Comparison of ENCODE assay signal across 29 cellular contexts in the genomic region with DNA sequence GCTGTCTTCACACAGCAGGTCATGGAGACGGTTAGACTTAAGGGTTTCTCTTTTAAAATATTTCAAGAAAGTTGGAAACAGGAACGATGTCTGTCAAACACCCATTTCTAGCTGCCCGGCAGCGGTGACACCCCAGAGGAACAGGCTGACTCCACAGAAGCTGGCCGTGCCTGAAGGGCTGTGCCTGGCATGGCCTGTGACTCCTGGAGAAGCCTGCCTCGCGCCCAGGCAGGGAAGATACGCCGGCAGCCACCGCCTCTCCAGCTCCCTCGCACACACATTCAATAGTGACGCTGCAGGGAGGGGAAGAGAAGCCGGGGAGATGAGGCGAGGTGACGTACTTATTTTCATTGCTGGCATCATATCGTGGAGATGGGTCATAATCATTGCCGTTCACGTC.
"Had no signal": no experiment of that assay in that cellular context is flagged by ENCODE, and none has a peak within 500 bp of the region (broad histone marks: within the 10 kb centered on the region; RNA-seq: fewer than 3 reads in every experiment).

No MANE protein-coding gene starts in this region.

- H3K4me1 Mint-ChIP-seq: activated CD4-positive, alpha-beta T cell treated with anti-CD3 and anti-CD28 coated beads for 36 hours; activated CD4-positive, alpha-beta T cell treated with anti-CD3 and anti-CD28 coated beads, Interleukin-2, amount 10 ng/mL, durations not matched to agents 24 days and 14 days; activated naive CD8-positive, alpha-beta T cell treated with anti-CD3 and anti-CD28 coated beads, Interleukin-2, amount 50 U/mL, for 24 hours; activated T-helper 17 cell treated with anti-CD3 and anti-CD28 coated beads, Interleukin-2, amount 50 U/mL, for 72 hours; brain had no signal

- H3K36me3 Mint-ChIP-seq: activated CD4-positive, alpha-beta memory T cell treated with anti-CD3 and anti-CD28 coated beads for 36 hours; activated naive CD8-positive, alpha-beta T cell; brain had no signal

- H3K9me3 Mint-ChIP-seq: activated CD4-positive, alpha-beta memory T cell treated with anti-CD3 and anti-CD28 coated beads for 36 hours; activated CD4-positive, alpha-beta T cell treated with anti-CD3 and anti-CD28 coated beads, Interleukin-2, amount 10 ng/mL, durations not matched to agents 24 days and 14 days; activated naive CD8-positive, alpha-beta T cell treated with anti-CD3 and anti-CD28 coated beads, Interleukin-2, amount 50 U/mL, for 24 hours; activated T-cell treated with anti-CD3 and anti-CD28 coated beads, Interleukin-2, amount 50 U/mL, for 4 hours; activated T-helper 17 cell treated with anti-CD3 and anti-CD28 coated beads, Interleukin-2, amount 50 U/mL, for 72 hours; brain had no signal

- H3K27ac Mint-ChIP-seq: activated CD4-positive, alpha-beta memory T cell treated with anti-CD3 and anti-CD28 coated beads for 36 hours; activated CD4-positive, alpha-beta T cell treated with anti-CD3 and anti-CD28 coated beads for 36 hours; activated CD4-positive, alpha-beta T cell treated with anti-CD3 and anti-CD28 coated beads, Interleukin-2, amount 10 ng/mL, durations not matched to agents 24 days and 14 days; activated CD8-positive, alpha-beta T cell treated with anti-CD3 and anti-CD28 coated beads, Interleukin-2, amount 10 ng/mL, durations not matched to agents 7 days and 5 days; activated naive CD8-positive, alpha-beta T cell; activated naive CD8-positive, alpha-beta T cell treated with anti-CD3 and anti-CD28 coated beads, Interleukin-2, amount 50 U/mL, for 24 hours; activated T-helper 17 cell treated with anti-CD3 and anti-CD28 coated beads, Interleukin-2, amount 50 U/mL, for 72 hours; brain had no signal

- ATAC-seq: activated CD4-positive, alpha-beta T cell treated with anti-CD3 and anti-CD28 coated beads for 36 hours; activated CD8-positive, alpha-beta T cell treated with anti-CD3 and anti-CD28 coated beads, Interleukin-2, amount 10 ng/mL, durations not matched to agents 7 days and 5 days; activated naive CD8-positive, alpha-beta T cell treated with anti-CD3 and anti-CD28 coated beads, Interleukin-2, amount 50 U/mL, for 24 hours; activated T-cell treated with anti-CD3 and anti-CD28 coated beads, Interleukin-2, amount 50 U/mL, for 4 hours; activated T-helper 17 cell treated with anti-CD3 and anti-CD28 coated beads, Interleukin-2, amount 50 U/mL, for 72 hours; gastroesophageal sphincter had no signal

- H3K4me3 ChIP-seq: adrenal gland, breast epithelium, cardiac muscle cell, colonic mucosa, esophagus squamous epithelium, gastroesophageal sphincter had no signal

- H3K27me3 Mint-ChIP-seq: activated CD4-positive, alpha-beta T cell treated with anti-CD3 and anti-CD28 coated beads for 36 hours; activated CD4-positive, alpha-beta T cell treated with anti-CD3 and anti-CD28 coated beads, Interleukin-2, amount 10 ng/mL, durations not matched to agents 24 days and 14 days; activated naive CD8-positive, alpha-beta T cell treated with anti-CD3 and anti-CD28 coated beads, Interleukin-2, amount 50 U/mL, for 24 hours had no signal

- DNase-seq: activated CD4-positive, alpha-beta memory T cell treated with anti-CD3 and anti-CD28 coated beads for 36 hours; activated CD4-positive, alpha-beta T cell treated with anti-CD3 and anti-CD28 coated beads for 36 hours; activated CD4-positive, alpha-beta T cell treated with anti-CD3 and anti-CD28 coated beads, Interleukin-2, amount 10 ng/mL, durations not matched to agents 24 days and 14 days; activated CD4-positive, CD25-positive, alpha-beta regulatory T cell; activated CD4-positive, CD25-positive, alpha-beta regulatory T cell treated with anti-CD3 and anti-CD28 coated beads, Interleukin-2, amount 50 U/mL, for 72 hours; activated CD8-positive, alpha-beta T cell treated with anti-CD3 and anti-CD28 coated beads, Interleukin-2, amount 10 ng/mL, durations not matched to agents 7 days and 5 days; activated effector memory CD4-positive, alpha-beta T cell treated with Interleukin-2 at 50 U/mL for 16 hours; activated gamma-delta T cell treated with Interleukin-2 at 50 U/mL for 16 hours; activated naive CD4-positive, alpha-beta T cell treated with anti-CD3 and anti-CD28 coated beads, Interleukin-2, amount 50 U/mL, for 16 hours; activated naive CD4-positive, alpha-beta T cell treated with Interleukin-2 at 50 U/mL for 16 hours; activated naive CD8-positive, alpha-beta T cell treated with anti-CD3 and anti-CD28 coated beads, Interleukin-2, amount 50 U/mL, for 24 hours; activated T-cell treated with anti-CD3 and anti-CD28 coated beads, Interleukin-2, amount 50 U/mL, for 4 hours; adrenal gland; amygdala; aorta; central memory CD4-positive, alpha-beta T cell; cerebellar nuclear complex; colonic mucosa; effector CD8-positive, alpha-beta T cell; esophagus squamous epithelium; foreskin melanocyte; T-helper 2 cell had no signal

- H3K9me3 ChIP-seq: adrenal gland, breast epithelium, colonic mucosa, esophagus squamous epithelium, gastroesophageal sphincter had no signal

- H3K36me3 ChIP-seq: adrenal gland, breast epithelium, cardiac muscle cell, colonic mucosa, esophagus squamous epithelium, gastroesophageal sphincter had no signal

- H3K27ac ChIP-seq: adrenal gland, breast epithelium, cardiac muscle cell, colonic mucosa, epithelial cell of prostate, esophagus squamous epithelium, gastroesophageal sphincter had no signal

- H3K4me1 ChIP-seq: adrenal gland, breast epithelium, colonic mucosa, esophagus squamous epithelium, gastroesophageal sphincter had no signal

- H3K27me3 ChIP-seq: adrenal gland, breast epithelium, cardiac muscle cell, colonic mucosa had no signal

- H3K4me3 Mint-ChIP-seq: activated CD4-positive, alpha-beta memory T cell treated with anti-CD3 and anti-CD28 coated beads for 36 hours; activated CD4-positive, alpha-beta T cell treated with anti-CD3 and anti-CD28 coated beads for 36 hours; activated CD4-positive, alpha-beta T cell treated with anti-CD3 and anti-CD28 coated beads, Interleukin-2, amount 10 ng/mL, durations not matched to agents 24 days and 14 days; activated CD8-positive, alpha-beta T cell treated with anti-CD3 and anti-CD28 coated beads, Interleukin-2, amount 10 ng/mL, durations not matched to agents 7 days and 5 days; activated naive CD8-positive, alpha-beta T cell; activated naive CD8-positive, alpha-beta T cell treated with anti-CD3 and anti-CD28 coated beads, Interleukin-2, amount 50 U/mL, for 24 hours; activated T-cell treated with anti-CD3 and anti-CD28 coated beads, Interleukin-2, amount 50 U/mL, for 4 hours; activated T-helper 17 cell treated with anti-CD3 and anti-CD28 coated beads, Interleukin-2, amount 50 U/mL, for 72 hours; brain had no signal
